Comparison of ENCODE assay signal across 2 cellular contexts in the genomic region with DNA sequence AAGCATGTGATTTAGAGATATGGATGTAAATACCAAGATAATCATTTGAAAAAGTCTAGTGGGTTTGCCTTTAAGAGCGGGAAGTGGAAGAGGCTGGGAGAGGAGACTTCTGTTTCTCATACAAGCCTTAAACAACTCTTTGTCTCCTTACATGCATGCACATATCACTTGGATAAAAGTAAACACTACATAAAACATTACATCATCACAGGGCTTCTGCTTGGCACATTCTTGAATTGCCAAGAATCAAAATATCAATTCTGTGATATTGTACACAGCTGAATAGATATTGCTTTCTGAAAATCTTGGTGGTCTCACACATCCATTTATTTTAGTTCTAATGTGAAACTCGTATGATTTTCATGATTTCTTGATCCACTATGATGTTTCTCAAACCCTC.
TF ChIP-seq lines count a peak whose summit lies in the region.

No MANE protein-coding gene starts in this region.

TF ChIP-seq in HepG2, 621 proteins besides CTCF, POLR2A, EP300 and RAD21:
- peak; percentile 60 for TF ChIP-seq ATF7 (IDR thresholded peaks at IDR 0.05)
- no peak for TF ChIP-seq ATF7 (CRISPR knock-in tag; IDR thresholded peaks at IDR 0.05)
- TF ChIP-seq, protein P1, sequence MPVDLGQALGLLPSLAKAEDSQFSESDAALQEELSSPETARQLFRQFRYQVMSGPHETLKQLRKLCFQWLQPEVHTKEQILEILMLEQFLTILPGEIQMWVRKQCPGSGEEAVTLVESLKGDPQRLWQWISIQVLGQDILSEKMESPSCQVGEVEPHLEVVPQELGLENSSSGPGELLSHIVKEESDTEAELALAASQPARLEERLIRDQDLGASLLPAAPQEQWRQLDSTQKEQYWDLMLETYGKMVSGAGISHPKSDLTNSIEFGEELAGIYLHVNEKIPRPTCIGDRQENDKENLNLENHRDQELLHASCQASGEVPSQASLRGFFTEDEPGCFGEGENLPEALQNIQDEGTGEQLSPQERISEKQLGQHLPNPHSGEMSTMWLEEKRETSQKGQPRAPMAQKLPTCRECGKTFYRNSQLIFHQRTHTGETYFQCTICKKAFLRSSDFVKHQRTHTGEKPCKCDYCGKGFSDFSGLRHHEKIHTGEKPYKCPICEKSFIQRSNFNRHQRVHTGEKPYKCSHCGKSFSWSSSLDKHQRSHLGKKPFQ (CRISPR knock-in tag; IDR thresholded peaks at IDR 0.05; ENCODE audit: insufficient replicate concordance) = no peak
- no peak for TF ChIP-seq ZBTB1 (CRISPR knock-in tag; IDR thresholded peaks at IDR 0.05; ENCODE audit: borderline replicate concordance)

TF ChIP-seq in SK-N-SH, 30 proteins besides CTCF, POLR2A, EP300 and RAD21:
- TF ChIP-seq RCOR1 (IDR thresholded peaks at IDR 0.05; ENCODE audit: low read length) (no peak), NRF1 (IDR thresholded peaks at IDR 0.05; ENCODE audit: low read depth, low read length) (no peak), YY1 (IDR thresholded peaks at IDR 0.05; ENCODE audit: low read depth) (no peak), TAF1 (IDR thresholded peaks at IDR 0.05; ENCODE audit: borderline replicate concordance, low read depth, low read length) (no peak), TEAD4 (IDR thresholded peaks at IDR 0.05; ENCODE audit: borderline replicate concordance, insufficient read depth) (no peak), RFX5 (IDR thresholded peaks at IDR 0.05; ENCODE audit: low read length) (no peak), USF2 (IDR thresholded peaks at IDR 0.05; ENCODE audit: borderline replicate concordance, low read depth, low read length) (no peak), MEF2A (IDR thresholded peaks at IDR 0.05; ENCODE audit: borderline replicate concordance, low read depth) (no peak), RXRA (IDR thresholded peaks at IDR 0.05; ENCODE audit: borderline replicate concordance, low read depth) (no peak)
- TF ChIP-seq, protein P2, sequence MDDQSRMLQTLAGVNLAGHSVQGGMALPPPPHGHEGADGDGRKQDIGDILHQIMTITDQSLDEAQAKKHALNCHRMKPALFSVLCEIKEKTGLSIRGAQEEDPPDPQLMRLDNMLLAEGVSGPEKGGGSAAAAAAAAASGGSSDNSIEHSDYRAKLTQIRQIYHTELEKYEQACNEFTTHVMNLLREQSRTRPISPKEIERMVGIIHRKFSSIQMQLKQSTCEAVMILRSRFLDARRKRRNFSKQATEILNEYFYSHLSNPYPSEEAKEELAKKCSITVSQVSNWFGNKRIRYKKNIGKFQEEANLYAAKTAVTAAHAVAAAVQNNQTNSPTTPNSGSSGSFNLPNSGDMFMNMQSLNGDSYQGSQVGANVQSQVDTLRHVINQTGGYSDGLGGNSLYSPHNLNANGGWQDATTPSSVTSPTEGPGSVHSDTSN (IDR thresholded peaks at IDR 0.05) = no peak
